In the genomic region with DNA sequence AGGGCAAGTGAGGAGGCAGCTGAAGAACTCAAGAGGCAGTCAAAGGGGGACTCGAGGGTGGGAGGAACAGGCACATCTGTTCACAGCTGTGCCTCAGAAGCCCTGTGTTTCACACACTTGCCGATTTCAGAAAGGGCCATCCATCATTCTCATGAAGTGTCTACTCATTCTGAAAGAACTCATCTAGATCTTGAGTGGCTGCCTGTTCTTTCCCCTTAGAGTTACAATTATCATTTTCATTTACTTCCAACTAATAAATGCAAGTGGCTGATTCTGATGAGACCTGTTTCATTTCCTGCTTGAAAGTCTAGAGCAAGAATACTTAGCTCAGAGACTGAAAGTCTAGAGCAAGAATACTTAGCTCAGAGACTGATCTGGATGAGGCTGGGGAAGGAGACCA, we compare ENCODE assay signal across 18 cellular contexts.
"Had no signal": no experiment of that assay in that cellular context is flagged by ENCODE, and none has a peak within 500 bp of the region (broad histone marks: within the 10 kb centered on the region; RNA-seq: fewer than 3 reads in every experiment).

No MANE protein-coding gene starts in this region.

- H3K4me1 Mint-ChIP-seq: activated CD8-positive, alpha-beta memory T cell treated with anti-CD3 and anti-CD28 coated beads, Interleukin-2, amount 10 ng/mL, durations not matched to agents 7 days and 5 days; activated naive CD4-positive, alpha-beta T cell treated with anti-CD3 and anti-CD28 coated beads, Interleukin-2, amount 10 ng/mL, durations not matched to agents 7 days and 5 days; nephron had no signal

- H3K4me3 ChIP-seq: right lobe of liver, smooth muscle cell, transverse colon had no signal

- H3K4me2 ChIP-seq: smooth muscle cell had no signal

- ATAC-seq: activated CD8-positive, alpha-beta memory T cell treated with anti-CD3 and anti-CD28 coated beads, Interleukin-2, amount 10 ng/mL, durations not matched to agents 7 days and 5 days had no signal

- H3K27me3 Mint-ChIP-seq: activated CD4-positive, alpha-beta memory T cell treated with anti-CD3 and anti-CD28 coated beads for 36 hours; activated CD8-positive, alpha-beta memory T cell treated with anti-CD3 and anti-CD28 coated beads, Interleukin-2, amount 10 ng/mL, durations not matched to agents 7 days and 5 days; activated naive CD4-positive, alpha-beta T cell treated with anti-CD3 and anti-CD28 coated beads, Interleukin-2, amount 10 ng/mL, durations not matched to agents 7 days and 5 days had no signal

- H3K36me3 ChIP-seq: right lobe of liver, transverse colon, WERI-Rb-1 had no signal

- H3K36me3 Mint-ChIP-seq: activated CD4-positive, alpha-beta memory T cell treated with anti-CD3 and anti-CD28 coated beads for 36 hours; activated CD8-positive, alpha-beta memory T cell treated with anti-CD3 and anti-CD28 coated beads, Interleukin-2, amount 10 ng/mL, durations not matched to agents 7 days and 5 days; activated naive CD4-positive, alpha-beta T cell treated with anti-CD3 and anti-CD28 coated beads, Interleukin-2, amount 10 ng/mL, durations not matched to agents 7 days and 5 days had no signal

- H3K27ac ChIP-seq: epithelial cell of prostate, right lobe of liver, transverse colon, WERI-Rb-1 had no signal

- H3K27me3 ChIP-seq: right lobe of liver, transverse colon had no signal

- H3K4me3 Mint-ChIP-seq: activated CD4-positive, alpha-beta memory T cell treated with anti-CD3 and anti-CD28 coated beads for 36 hours; activated CD8-positive, alpha-beta memory T cell treated with anti-CD3 and anti-CD28 coated beads, Interleukin-2, amount 10 ng/mL, durations not matched to agents 7 days and 5 days; activated naive CD4-positive, alpha-beta T cell treated with anti-CD3 and anti-CD28 coated beads, Interleukin-2, amount 10 ng/mL, durations not matched to agents 7 days and 5 days; nephron had no signal

- H3K27ac Mint-ChIP-seq: activated CD4-positive, alpha-beta memory T cell treated with anti-CD3 and anti-CD28 coated beads for 36 hours; activated CD8-positive, alpha-beta memory T cell treated with anti-CD3 and anti-CD28 coated beads, Interleukin-2, amount 10 ng/mL, durations not matched to agents 7 days and 5 days; activated naive CD4-positive, alpha-beta T cell treated with anti-CD3 and anti-CD28 coated beads, Interleukin-2, amount 10 ng/mL, durations not matched to agents 7 days and 5 days; nephron had no signal

- H3K9me3 ChIP-seq: right lobe of liver, transverse colon had no signal

- H3K9me3 Mint-ChIP-seq: activated CD4-positive, alpha-beta memory T cell treated with anti-CD3 and anti-CD28 coated beads for 36 hours had no signal

- FAIRE-seq: frontal cortex had no signal

- H3K4me1 ChIP-seq: right lobe of liver, transverse colon had no signal

- DNase-seq: activated CD4-positive, alpha-beta memory T cell treated with anti-CD3 and anti-CD28 coated beads for 36 hours; activated CD8-positive, alpha-beta memory T cell treated with anti-CD3 and anti-CD28 coated beads, Interleukin-2, amount 10 ng/mL, durations not matched to agents 7 days and 5 days; activated naive CD4-positive, alpha-beta T cell treated with anti-CD3 and anti-CD28 coated beads, Interleukin-2, amount 10 ng/mL, durations not matched to agents 7 days and 5 days; activated T-cell treated with anti-CD3 and anti-CD28 coated beads, Interleukin-2, amount 50 U/mL, for 1 hour; dermis blood vessel endothelial cell; head of caudate nucleus; occipital lobe; right lobe of liver; stimulated activated CD4-positive, alpha-beta T cell treated with anti-CD3 and anti-CD28 coated beads, Interleukin-4, amount 100 ng/mL, for 4 hours; stimulated activated CD8-positive, alpha-beta memory T cell treated with anti-CD3 and anti-CD28 coated beads, Interleukin-4, amount 100 ng/mL, for 48 hours; stimulated activated naive CD4-positive, alpha-beta T cell treated with Interleukin-2 at 50 U/mL for 16 hours; substantia nigra; transverse colon; WERI-Rb-1 had no signal
